Comparison of ENCODE assay signal across 19 cellular contexts in genomic region chr1:2482588-2482987, GRCh38. TPM values are rescaled to one million over a fixed set of nuclear protein-coding genes. Genes with fewer than 3 reads are reported as not detected.
"Had no signal": no experiment of that assay in that cellular context is flagged by ENCODE, and none has a peak within 500 bp of the region (broad histone marks: within the 10 kb centered on the region; RNA-seq: fewer than 3 reads in every experiment).

No MANE protein-coding gene starts in this region.

- H3K4me3 ChIP-seq: dorsolateral prefrontal cortex, vagina had no signal

- DNase-seq: activated CD4-positive, alpha-beta memory T cell treated with anti-CD3 and anti-CD28 coated beads, Interleukin-2, amount 10 ng/mL, durations not matched to agents 7 days and 5 days; activated CD4-positive, CD25-positive, alpha-beta regulatory T cell treated with anti-CD3 and anti-CD28 coated beads, Interleukin-2, amount 50 U/mL, for 72 hours; activated gamma-delta T cell treated with Interleukin-2 at 50 U/mL for 16 hours; activated naive CD8-positive, alpha-beta T cell treated with anti-CD3 and anti-CD28 coated beads for 36 hours; activated T-cell treated with anti-CD3 and anti-CD28 coated beads, Interleukin-2, amount 50 U/mL, for 72 hours; anterior cingulate cortex; dorsolateral prefrontal cortex; glutamatergic neuron; immature natural killer cell; left cardiac atrium; naive thymus-derived CD4-positive, alpha-beta T cell; nucleus accumbens; stimulated activated CD4-positive, alpha-beta T cell treated with anti-CD3 and anti-CD28 coated beads, Interleukin-2, amount 100 ng/mL, for 48 hours had no signal

- H3K36me3 ChIP-seq: vagina had no signal

- H3K27me3 ChIP-seq: dorsolateral prefrontal cortex, vagina had no signal

- ATAC-seq: naive thymus-derived CD4-positive, alpha-beta T cell had no signal

- FAIRE-seq: bronchial epithelial cell, endometrium had no signal

- H3K27ac ChIP-seq: vagina had no signal

- H3K9me3 ChIP-seq: vagina had no signal

RNA-seq across cellular contexts. Expression of gene HES5, which starts 47.5 kb away (rescaled TPM):
- total RNA-seq: activated CD4-positive, alpha-beta memory T cell treated with anti-CD3 and anti-CD28 coated beads, Interleukin-2, amount 10 ng/mL, durations not matched to agents 7 days and 5 days; lung microvascular endothelial cell; mononuclear cell; naive thymus-derived CD4-positive, alpha-beta T cell; T-helper 2 cell treated with Interferon-gamma antibody and Interleukin-4, amounts not matched to agents 100 ng/mL and 5 ng/mL, for 36 hours; vagina had no signal
- polyA plus RNA-seq: immature natural killer cell; naive thymus-derived CD4-positive, alpha-beta T cell had no signal
